Comparison of ENCODE assay signal across 8 cellular contexts in genomic region chr11:119641991-119642745, GRCh38.
DNase-seq lines count a peak whose midpoint lies in the region; ATAC-seq and TF ChIP-seq lines count a peak whose summit lies in the region.

No MANE protein-coding gene starts in this region.

- POLR2A ChIA-PET in AG04449 (lab: Yijun Ruan, JAX) (no interaction called here), GM10248 (lab: Yijun Ruan, JAX) (interaction anchor here (0.7 kb wide), 1 partner anchor 138 kb away, joined by 4 read pairs; no protein-coding TSS in a partner anchor)

- WGBS in psoas muscle, 3 donors, result 64 to 69% (median 66%) methylated on average over 11 to 12 of the region's 12 CpGs

- intact Hi-C loops in psoas muscle (cut with DNase I), result no loop called here

- H3K4me1 ChIP-seq in psoas muscle, result no peaks in the 10 kb centered on the region

- no peak for DNase-seq in AG04449 (ENCODE audit: low read depth, low spot score)
- peak; percentile 63 for DNase-seq in GM10248 (ENCODE audit: extremely low spot score)
- peak; percentile 10 for DNase-seq in NCI-H510A (lab: John Stamatoyannopoulos, UW)
- peak; percentile 9 to 42 for DNase-seq in dermis microvascular lymphatic vessel endothelial cell (ENCODE audit: low read depth in 2 of 2)
- DNase-seq in psoas muscle, result no peak

- peaks cover 0 to 2% (median 0%) of the 10 kb centered on the region in 3 donors for H3K27me3 ChIP-seq in psoas muscle (ENCODE audit: insufficient read depth in 3 of 3, low read length in 2 of 3)

- H3K9me3 ChIP-seq in psoas muscle, result no peaks in the 10 kb centered on the region

- no peaks in the 10 kb centered on the region for H3K36me3 ChIP-seq in psoas muscle (ENCODE audit: insufficient read depth in 1 of 2, low read depth in 1 of 2)

- TF ChIP-seq CTCF in AG04449 (IDR thresholded peaks at IDR 0.05; ENCODE audit: insufficient read depth, low read length, missing control alignments), result peak; percentile 30
- peak; percentile 43 for TF ChIP-seq CTCF in GM10248 (IDR thresholded peaks at IDR 0.05; ENCODE audit: control extremely low read depth, extremely low read depth, low read depth, missing control alignments)
- peak; percentile 29 for TF ChIP-seq CTCF in psoas muscle (IDR thresholded peaks at IDR 0.05)

- H3K4me3 ChIP-seq in AG04449 (ENCODE audit: low read depth, low read length) (no peak overlapping the region), psoas muscle (no peak overlapping the region)

- CTCF ChIA-PET in AG04449 (lab: Yijun Ruan, JAX) (interaction anchor here (0.9 to 1.4 kb wide), 6 partner anchors 9 to 21 kb away, joined by 3 to 6 read pairs (median 3); no protein-coding TSS in a partner anchor), GM10248 (lab: Yijun Ruan, JAX) (interaction anchor here (0.6 to 3.2 kb wide), 20 partner anchors 10 to 581 kb away, joined by 3 to 44 read pairs (median 4); partner anchors contain the start of gene NECTIN1)

- no peak overlapping the region for H3K27ac ChIP-seq in psoas muscle

- ATAC-seq in psoas muscle, result no peak
- no peak for ATAC-seq in GM21619 (IDR thresholded peaks at IDR 0.05; ENCODE audit: unreplicated experiment)
- no peak for ATAC-seq in HG03159 (IDR thresholded peaks at IDR 0.05; ENCODE audit: unreplicated experiment)
- ATAC-seq in GM18868 (IDR thresholded peaks at IDR 0.05; ENCODE audit: unreplicated experiment), result no peak

Comparison
In these comparisons a context has a peak if more than half of its experiments do, and no peak if none do; other contexts are left out.
1. DNase-seq: peak in GM10248 (single experiment), NCI-H510A (single experiment) and dermis microvascular lymphatic vessel endothelial cell (2 of 2); none in AG04449 (single experiment) and psoas muscle (0 of 2).
2. Peak in every context shown above with its lines, with median percentiles within 50 percentile points of each other: CTCF ChIP-seq.